ENCODE assay signal across 8 cellular contexts in the genomic region with DNA sequence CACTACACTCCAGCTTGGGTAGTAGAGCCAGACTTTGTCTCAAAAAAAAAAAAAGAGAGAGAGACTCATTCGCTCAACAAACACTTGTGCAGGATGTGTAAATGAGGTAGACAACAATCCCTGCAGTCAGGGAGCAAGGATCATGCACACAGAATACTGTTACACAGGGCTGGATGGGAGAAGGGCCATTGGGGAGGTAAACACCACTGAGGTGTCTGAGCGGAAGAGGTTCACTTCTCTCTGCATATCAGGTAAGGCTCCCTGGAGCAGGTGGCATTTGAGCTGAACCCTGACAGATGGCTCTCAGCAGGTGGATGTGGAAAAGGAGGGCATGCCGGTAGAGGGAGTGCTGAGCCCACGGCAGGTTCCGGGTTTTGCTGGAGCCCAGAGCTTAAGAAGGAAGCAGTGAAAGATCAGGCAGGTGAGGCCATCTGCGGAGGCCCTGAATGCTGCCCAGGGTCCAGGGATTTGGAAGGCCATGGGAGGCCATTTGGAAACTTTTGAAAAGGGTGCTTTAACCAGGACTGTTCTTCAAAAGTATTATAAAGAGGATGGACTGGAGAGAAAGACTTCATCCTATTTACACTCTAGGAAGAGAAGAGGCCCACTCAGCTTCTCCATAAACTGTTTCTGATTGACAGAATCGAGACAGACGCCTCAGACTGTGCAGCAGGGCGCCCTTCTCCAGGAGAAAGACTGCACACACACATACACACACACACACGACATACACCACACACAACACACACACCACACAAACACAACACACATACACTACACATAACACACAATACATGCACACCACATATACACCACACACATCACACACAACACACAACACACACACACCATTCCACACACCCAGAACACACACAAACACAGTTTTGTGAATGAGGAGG.
A peak's percentile ranks its signal among the peaks of the same experiment; 100 is the strongest.
DNase-seq lines count a peak whose midpoint lies in the region; ATAC-seq and TF ChIP-seq lines count a peak whose summit lies in the region.

No MANE protein-coding gene starts in this region.

- no peaks in the 10 kb centered on the region for H4K20me1 ChIP-seq in OCI-LY3 (ENCODE audit: insufficient read depth, low read length)

- H3K4me1 ChIP-seq in OCI-LY3 (ENCODE audit: low read length) (peaks cover 3% of the 10 kb centered on the region; the same call in 1 of the 2 replicates), lower lobe of right lung (peaks cover 8% of the 10 kb centered on the region), sigmoid colon (peaks cover 0 to 8% (median 6%) of the 10 kb centered on the region in 4 donors)

- H3K4me3 ChIP-seq in OCI-LY3 (ENCODE audit: low read length) (no peak overlapping the region), lower lobe of right lung (no peak overlapping the region), sigmoid colon (no peak overlapping the region)

- H3K4me3 Mint-ChIP-seq in IgD-negative memory B cell, result peak overlapping the region in 1 of 4 donors; percentile 70
- H3K4me3 Mint-ChIP-seq in activated naive CD8-positive, alpha-beta T cell treated with anti-CD3 and anti-CD28 coated beads, Interleukin-2, amount 50 U/mL, for 24 hours, result no peak overlapping the region

- H3K27ac ChIP-seq in OCI-LY3 (ENCODE audit: low read length), result no peak overlapping the region
- no peak overlapping the region for H3K27ac ChIP-seq in lower lobe of right lung
- no peak overlapping the region for H3K27ac ChIP-seq in sigmoid colon

- peak overlapping the region in 2 of 3 donors; percentile 33 to 86 for H3K27ac Mint-ChIP-seq in IgD-negative memory B cell
- H3K27ac Mint-ChIP-seq in activated naive CD8-positive, alpha-beta T cell treated with anti-CD3 and anti-CD28 coated beads, Interleukin-2, amount 50 U/mL, for 24 hours, result no peak overlapping the region

- peak; percentile 31 for DNase-seq in activated naive CD8-positive, alpha-beta T cell treated with anti-CD3 and anti-CD28 coated beads, Interleukin-2, amount 50 U/mL, for 24 hours
- peak; percentile 60 for DNase-seq in lower lobe of right lung
- DNase-seq in NCI-H1436 (lab: John Stamatoyannopoulos, UW), result no peak
- no peak for DNase-seq in sigmoid colon

- H3K4me1 Mint-ChIP-seq in IgD-negative memory B cell, result peaks cover 0 to 5% (median 4%) of the 10 kb centered on the region in 3 donors
- no peaks in the 10 kb centered on the region for H3K4me1 Mint-ChIP-seq in activated naive CD8-positive, alpha-beta T cell treated with anti-CD3 and anti-CD28 coated beads, Interleukin-2, amount 50 U/mL, for 24 hours

- no peaks in the 10 kb centered on the region for H3K36me3 Mint-ChIP-seq in IgD-negative memory B cell
- H3K36me3 Mint-ChIP-seq in activated naive CD8-positive, alpha-beta T cell treated with anti-CD3 and anti-CD28 coated beads, Interleukin-2, amount 50 U/mL, for 24 hours (ENCODE audit: low read depth), result no peaks in the 10 kb centered on the region

- no peaks in the 10 kb centered on the region for H3K79me2 ChIP-seq in OCI-LY3 (ENCODE audit: low read length)

- no peak for TF ChIP-seq EP300 in sigmoid colon (IDR thresholded peaks at IDR 0.05)

- peaks cover 1% of the 10 kb centered on the region for H3K27me3 Mint-ChIP-seq in IgD-negative memory B cell
- H3K27me3 Mint-ChIP-seq in activated naive CD8-positive, alpha-beta T cell treated with anti-CD3 and anti-CD28 coated beads, Interleukin-2, amount 50 U/mL, for 24 hours, result no peaks in the 10 kb centered on the region

- WGBS in sigmoid colon, 2 donors, result 11 to 40% methylated on average over 10 of the region's 10 CpGs

- H3K9me3 Mint-ChIP-seq in IgD-negative memory B cell, result no peaks in the 10 kb centered on the region
- peaks cover 4% of the 10 kb centered on the region for H3K9me3 Mint-ChIP-seq in activated naive CD8-positive, alpha-beta T cell treated with anti-CD3 and anti-CD28 coated beads, Interleukin-2, amount 50 U/mL, for 24 hours

- no peaks in the 10 kb centered on the region for H3K36me3 ChIP-seq in OCI-LY3 (replicated peaks; ENCODE audit: low read depth, low read length)
- no peaks in the 10 kb centered on the region for H3K36me3 ChIP-seq in lower lobe of right lung
- no peaks in the 10 kb centered on the region for H3K36me3 ChIP-seq in sigmoid colon

- H3K9me3 ChIP-seq in OCI-LY3 (ENCODE audit: insufficient read depth, low read length) (no peaks in the 10 kb centered on the region), lower lobe of right lung (no peaks in the 10 kb centered on the region), sigmoid colon (no peaks in the 10 kb centered on the region)

- H3K27me3 ChIP-seq in OCI-LY3 (ENCODE audit: low read depth, low read length), result no peaks in the 10 kb centered on the region
- no peaks in the 10 kb centered on the region for H3K27me3 ChIP-seq in lower lobe of right lung (ENCODE audit: low read depth)
- H3K27me3 ChIP-seq in sigmoid colon, result no peaks in the 10 kb centered on the region

- H2AFZ ChIP-seq in OCI-LY3 (ENCODE audit: low read depth, low read length), result no peak overlapping the region

- TF ChIP-seq POLR2A in sigmoid colon (IDR thresholded peaks at IDR 0.05), result no peak

- intact Hi-C loops in lower lobe of right lung (cut with DNase I), result no loop called here
- intact Hi-C loops in sigmoid colon (cut with DNase I), result no loop called here

- ATAC-seq in activated naive CD8-positive, alpha-beta T cell treated with anti-CD3 and anti-CD28 coated beads, Interleukin-2, amount 50 U/mL, for 24 hours, result peak; percentile 57
- ATAC-seq in lower lobe of right lung (peak; percentile 72 to 76), GM21515 (IDR thresholded peaks at IDR 0.05; ENCODE audit: unreplicated experiment) (no peak)

- no peak overlapping the region for H3K9ac ChIP-seq in OCI-LY3 (ENCODE audit: low read length)

- TF ChIP-seq CTCF in GM12873 (IDR thresholded peaks at IDR 0.05; ENCODE audit: insufficient read depth, low read depth, low read length, missing control alignments) (peak; percentile 59), OCI-LY3 (IDR thresholded peaks at IDR 0.05; ENCODE audit: low read depth, low read length) (peak; percentile 64), lower lobe of right lung (IDR thresholded peaks at IDR 0.05) (peak; percentile 38), sigmoid colon (IDR thresholded peaks at IDR 0.05) (peak in 1 of 4 experiments; percentile 33)

- no peak overlapping the region for H3K4me2 ChIP-seq in OCI-LY3 (ENCODE audit: low read length)

Comparison
In these comparisons a context has a peak if more than half of its experiments do, and no peak if none do; other contexts are left out.
1. DNase-seq: peak in activated naive CD8-positive, alpha-beta T cell treated with anti-CD3 and anti-CD28 coated beads, Interleukin-2, amount 50 U/mL, for 24 hours (single experiment) and lower lobe of right lung (single experiment); none in NCI-H1436 (single experiment) and sigmoid colon (single experiment).